ENCODE assay signal across 1 cellular context in genomic region chr11:14359573-14360031, GRCh38.
TF ChIP-seq lines count a peak whose summit lies in the region.

No MANE protein-coding gene starts in this region.

TF ChIP-seq in HEK293, 187 proteins besides CTCF, POLR2A, EP300 and RAD21 (continued from another document and continues in another):
- TF ChIP-seq PRDM2 (tag by site-specific recombination; IDR thresholded peaks at IDR 0.05; ENCODE audit: borderline replicate concordance) (no peak), ZBTB48 (tag by site-specific recombination; IDR thresholded peaks at IDR 0.05) (0 out of 2 replicates have a peak, but pooled peaks have one; percentile 8), TCF7L2 (IDR thresholded peaks at IDR 0.05; ENCODE audit: borderline replicate concordance, low read depth, low read length) (no peak), YY1 (tag by site-specific recombination; IDR thresholded peaks at IDR 0.05) (no peak), ZNF248 (tag by site-specific recombination; IDR thresholded peaks at IDR 0.05) (no peak), FEZF1 (tag by site-specific recombination; IDR thresholded peaks at IDR 0.05) (peak; percentile 8; the same call in 1 of the 2 replicates), ZNF223 (tag by site-specific recombination; IDR thresholded peaks at IDR 0.05) (no peak), ZNF514 (tag by site-specific recombination; IDR thresholded peaks at IDR 0.05) (no peak), BCL11A (tag by site-specific recombination; IDR thresholded peaks at IDR 0.05; ENCODE audit: low read depth) (peak; percentile 82; the same call in 1 of the 2 replicates), SP7 (tag by site-specific recombination; IDR thresholded peaks at IDR 0.05) (peak; percentile 93), ZBTB6 (tag by site-specific recombination; IDR thresholded peaks at IDR 0.05) (no peak), ZNF140 (tag by site-specific recombination; IDR thresholded peaks at IDR 0.05) (no peak), ZNF433 (tag by site-specific recombination; IDR thresholded peaks at IDR 0.05; ENCODE audit: low read depth) (no peak), ZEB2 (tag by site-specific recombination; IDR thresholded peaks at IDR 0.05) (peak; percentile 62), ZNF274 (IDR thresholded peaks at IDR 0.05; ENCODE audit: low read length) (no peak), ZNF274 (tag by site-specific recombination; IDR thresholded peaks at IDR 0.05; ENCODE audit: borderline replicate concordance) (no peak), ZNF202 (tag by site-specific recombination; IDR thresholded peaks at IDR 0.05; ENCODE audit: borderline replicate concordance) (no peak), ZNF416 (tag by site-specific recombination; IDR thresholded peaks at IDR 0.05) (no peak), ZBTB26 (tag by site-specific recombination; optimal IDR thresholded peaks at IDR 0.05) (no peak), BCL6B (tag by site-specific recombination; IDR thresholded peaks at IDR 0.05) (no peak), ZNF121 (tag by site-specific recombination; IDR thresholded peaks at IDR 0.05) (no peak), ZFP37 (tag by site-specific recombination; IDR thresholded peaks at IDR 0.05) (no peak), REST (tag by site-specific recombination; IDR thresholded peaks at IDR 0.05) (no peak), ZNF488 (tag by site-specific recombination; IDR thresholded peaks at IDR 0.05) (no peak), ZBTB7A (tag by site-specific recombination; IDR thresholded peaks at IDR 0.05; ENCODE audit: low read depth) (no peak), REPIN1 (tag by site-specific recombination; IDR thresholded peaks at IDR 0.05; ENCODE audit: low read depth) (no peak), ZNF362 (tag by site-specific recombination; IDR thresholded peaks at IDR 0.05) (no peak), ZNF529 (tag by site-specific recombination; IDR thresholded peaks at IDR 0.05; ENCODE audit: insufficient replicate concordance) (no peak), ZNF837 (tag by site-specific recombination; IDR thresholded peaks at IDR 0.05) (no peak), ZNF239 (tag by site-specific recombination; IDR thresholded peaks at IDR 0.05) (no peak), ZNF391 (tag by site-specific recombination; IDR thresholded peaks at IDR 0.05; ENCODE audit: borderline replicate concordance, low read depth) (peak; percentile 78; the same call in 1 of the 2 replicates), ZNF664 (tag by site-specific recombination; IDR thresholded peaks at IDR 0.05) (peak; percentile 83), KLF1 (tag by site-specific recombination; IDR thresholded peaks at IDR 0.05) (no peak), GLI4 (tag by site-specific recombination; IDR thresholded peaks at IDR 0.05) (no peak), ZNF114 (tag by site-specific recombination; IDR thresholded peaks at IDR 0.05) (no peak), PBX3 (CRISPR knock-in tag; IDR thresholded peaks at IDR 0.05) (no peak), ZNF776 (tag by site-specific recombination; IDR thresholded peaks at IDR 0.05; ENCODE audit: borderline replicate concordance) (no peak), ZNF266 (tag by site-specific recombination; IDR thresholded peaks at IDR 0.05; ENCODE audit: low read depth) (no peak), ZNF639 (tag by site-specific recombination; IDR thresholded peaks at IDR 0.05) (peak; percentile 66), ZNF394 (tag by site-specific recombination; IDR thresholded peaks at IDR 0.05; ENCODE audit: borderline replicate concordance) (no peak), ZIC2 (tag by site-specific recombination; IDR thresholded peaks at IDR 0.05) (peak; percentile 49), ELK4 (IDR thresholded peaks at IDR 0.05; ENCODE audit: borderline replicate concordance, low read depth, low read length) (no peak), OSR2 (tag by site-specific recombination; IDR thresholded peaks at IDR 0.05) (peak; percentile 54), ZBTB1 (tag by site-specific recombination; IDR thresholded peaks at IDR 0.05) (0 out of 2 replicates have a peak, but pooled peaks have one; percentile 17), ZBTB20 (tag by site-specific recombination; IDR thresholded peaks at IDR 0.05) (no peak), SALL2 (tag by site-specific recombination; IDR thresholded peaks at IDR 0.05; ENCODE audit: borderline replicate concordance) (no peak), ZNF558 (tag by site-specific recombination; IDR thresholded peaks at IDR 0.05) (no peak)
